In genomic region chr3:45693941-45694521, GRCh38 we compare ENCODE assay signal across 8 cellular contexts. TPM values are rescaled to one million over a fixed set of nuclear protein-coding genes. Genes with fewer than 3 reads are reported as not detected.
A peak's percentile ranks its signal among the peaks of the same experiment; 100 is the strongest.
DNase-seq lines count a peak whose midpoint lies in the region; ATAC-seq, FAIRE-seq and TF ChIP-seq lines count a peak whose summit lies in the region.

No MANE protein-coding gene starts in this region.

- intact Hi-C loops in spleen (cut with DNase I; ENCODE audit: low total_unique reads), result no loop called here
- intact Hi-C loops in sciatic nerve (cut with DNase I), result no loop called here

- H2AFZ ChIP-seq in OCI-LY1 (ENCODE audit: low read length) (no peak overlapping the region), astrocyte (ENCODE audit: low read depth, low read length) (no peak overlapping the region)

- no peaks in the 10 kb centered on the region for H3K9me3 Mint-ChIP-seq in astrocyte (ENCODE audit: unreplicated experiment)

- H3K79me2 ChIP-seq in OCI-LY1 (ENCODE audit: insufficient read depth, low read length) (peaks cover 51% of the 10 kb centered on the region), astrocyte (ENCODE audit: insufficient read depth, low read length) (peaks cover 95% of the 10 kb centered on the region)

- TF ChIP-seq POLR2A in spleen (IDR thresholded peaks at IDR 0.05), result no peak

- FAIRE-seq in astrocyte (lab: Jason Lieb, UNC) (no peak), RCC 7860 (lab: Jason Lieb, UNC) (no peak)

- H3F3A ChIP-seq in OCI-LY1 (ENCODE audit: insufficient read depth, low read length), result no peaks in the 10 kb centered on the region

- no peak for ATAC-seq in GM18519 (IDR thresholded peaks at IDR 0.05; ENCODE audit: low FRiP score, unreplicated experiment)
- no peak for ATAC-seq in sciatic nerve

- peak overlapping the region; percentile 5 for H3K27ac ChIP-seq in OCI-LY1 (ENCODE audit: low read depth, low read length, poor library complexity, severe bottlenecking)
- H3K27ac ChIP-seq in astrocyte (ENCODE audit: low read depth, low read length), result no peak overlapping the region
- H3K27ac ChIP-seq in spleen, result peak overlapping the region in 7 of 8 donors; percentile 22 to 97 (median 69)

- H3K27ac Mint-ChIP-seq in astrocyte (ENCODE audit: unreplicated experiment), result no peak overlapping the region

- H3K27me3 ChIP-seq in OCI-LY1 (ENCODE audit: insufficient read depth, low read length), result no peaks in the 10 kb centered on the region
- H3K27me3 ChIP-seq in astrocyte (ENCODE audit: insufficient read depth, low read length), result no peaks in the 10 kb centered on the region
- H3K27me3 ChIP-seq in spleen (replicated peaks in 1 of 7), result no peaks in the 10 kb centered on the region

- 19 to 43% (median 22%) methylated on average over 3 of the region's 3 CpGs for WGBS in spleen, 5 donors

- no peaks in the 10 kb centered on the region for H3K36me3 Mint-ChIP-seq in astrocyte (ENCODE audit: low read depth, unreplicated experiment)

- H3K9ac ChIP-seq in OCI-LY1 (ENCODE audit: low read length) (no peak overlapping the region), astrocyte (ENCODE audit: low read length) (no peak overlapping the region)

- H4K20me1 ChIP-seq in OCI-LY1 (ENCODE audit: insufficient read depth, low read length) (no peaks in the 10 kb centered on the region), astrocyte (ENCODE audit: insufficient read depth, low read length) (peaks cover 74% of the 10 kb centered on the region)

- H3K4me3 ChIP-seq in OCI-LY1 (ENCODE audit: low read depth, low read length, poor library complexity, severe bottlenecking) (no peak overlapping the region), astrocyte (ENCODE audit: insufficient read depth, low read depth, low read length) (no peak overlapping the region), spleen (peak overlapping the region in 1 of 8 donors; percentile 15)

- H3K36me3 ChIP-seq in OCI-LY1 (ENCODE audit: insufficient read depth, low read length) (peaks cover 22% of the 10 kb centered on the region; the same call in 1 of the 2 replicates), astrocyte (ENCODE audit: insufficient read depth, low read length) (peaks cover 3% of the 10 kb centered on the region), spleen (peaks cover 0 to 42% (median 5%) of the 10 kb centered on the region in 6 donors)

- TF ChIP-seq CTCF in OCI-LY1 (IDR thresholded peaks at IDR 0.05; ENCODE audit: low read length) (no peak), astrocyte (IDR thresholded peaks at IDR 0.05; ENCODE audit: insufficient read depth, low read depth, low read length) (no peak), spleen (IDR thresholded peaks at IDR 0.05 in 8 of 11, conservative IDR thresholded peaks at IDR 0.05 in 3 of 11) (no peak)

- H3K9me2 ChIP-seq in OCI-LY1 (ENCODE audit: low read depth, low read length), result no peaks in the 10 kb centered on the region

- peak; percentile 8 to 38 for DNase-seq in activated CD4-positive, alpha-beta T cell treated with anti-CD3 and anti-CD28 coated beads for 4 hours
- DNase-seq in activated CD4-positive, alpha-beta T cell treated with anti-CD3 and anti-CD28 coated beads, Interleukin-2, amount 50 U/mL, for 4 hours, result no peak
- DNase-seq in astrocyte (ENCODE audit: low read depth), result peak; percentile 45
- no peak for DNase-seq in spleen
- no peak for DNase-seq in RCC 7860 (ENCODE audit: low spot score)
- no peak for DNase-seq in sciatic nerve (ENCODE audit: low spot score)

- H3K9me3 ChIP-seq in OCI-LY1 (ENCODE audit: low read length) (no peaks in the 10 kb centered on the region), astrocyte (ENCODE audit: insufficient read depth, low read depth, low read length) (no peaks in the 10 kb centered on the region), spleen (no peaks in the 10 kb centered on the region)

- H3K4me2 ChIP-seq in OCI-LY1 (ENCODE audit: low read length) (peak overlapping the region; percentile 19; the same call in 1 of the 2 replicates), astrocyte (ENCODE audit: low read length) (peak overlapping the region; percentile 27)

- no peaks in the 10 kb centered on the region for H3K27me3 Mint-ChIP-seq in astrocyte (ENCODE audit: low read depth, unreplicated experiment)

- peaks cover 24% of the 10 kb centered on the region for H3K4me1 Mint-ChIP-seq in astrocyte (ENCODE audit: low read depth, unreplicated experiment)

- H3K4me3 Mint-ChIP-seq in astrocyte (ENCODE audit: unreplicated experiment), result no peak overlapping the region

- H3K4me1 ChIP-seq in OCI-LY1 (ENCODE audit: insufficient read depth, low read length, severe bottlenecking), result peaks cover 45% of the 10 kb centered on the region
- H3K4me1 ChIP-seq in astrocyte (ENCODE audit: insufficient read depth, low read length), result peaks cover 11% of the 10 kb centered on the region
- H3K4me1 ChIP-seq in spleen, result peaks cover 44 to 95% (median 70%) of the 10 kb centered on the region in 6 donors

RNA-seq across cellular contexts. Expression of gene SACM1L, which starts 4.8 kb away (rescaled TPM):
- total RNA-seq in astrocyte (39.4 and 41.2 TPM in 2 replicates), spleen (10 to 100 TPM; 55.5 to 93.7 (median 67.5) TPM), sciatic nerve (66.0 TPM)
- 10 to 100 TPM; 21.0 to 28.2 (median 27.9) TPM for polyA plus RNA-seq in spleen

Comparison
In these comparisons a context has a peak if more than half of its experiments do, and no peak if none do; other contexts are left out.
1. DNase-seq: peak in activated CD4-positive, alpha-beta T cell treated with anti-CD3 and anti-CD28 coated beads for 4 hours (2 of 2) and astrocyte (single experiment); none in activated CD4-positive, alpha-beta T cell treated with anti-CD3 and anti-CD28 coated beads, Interleukin-2, amount 50 U/mL, for 4 hours (0 of 2), spleen (single experiment), RCC 7860 (single experiment) and sciatic nerve (single experiment).